Comparison of ENCODE assay signal across 8 cellular contexts in the genomic region with DNA sequence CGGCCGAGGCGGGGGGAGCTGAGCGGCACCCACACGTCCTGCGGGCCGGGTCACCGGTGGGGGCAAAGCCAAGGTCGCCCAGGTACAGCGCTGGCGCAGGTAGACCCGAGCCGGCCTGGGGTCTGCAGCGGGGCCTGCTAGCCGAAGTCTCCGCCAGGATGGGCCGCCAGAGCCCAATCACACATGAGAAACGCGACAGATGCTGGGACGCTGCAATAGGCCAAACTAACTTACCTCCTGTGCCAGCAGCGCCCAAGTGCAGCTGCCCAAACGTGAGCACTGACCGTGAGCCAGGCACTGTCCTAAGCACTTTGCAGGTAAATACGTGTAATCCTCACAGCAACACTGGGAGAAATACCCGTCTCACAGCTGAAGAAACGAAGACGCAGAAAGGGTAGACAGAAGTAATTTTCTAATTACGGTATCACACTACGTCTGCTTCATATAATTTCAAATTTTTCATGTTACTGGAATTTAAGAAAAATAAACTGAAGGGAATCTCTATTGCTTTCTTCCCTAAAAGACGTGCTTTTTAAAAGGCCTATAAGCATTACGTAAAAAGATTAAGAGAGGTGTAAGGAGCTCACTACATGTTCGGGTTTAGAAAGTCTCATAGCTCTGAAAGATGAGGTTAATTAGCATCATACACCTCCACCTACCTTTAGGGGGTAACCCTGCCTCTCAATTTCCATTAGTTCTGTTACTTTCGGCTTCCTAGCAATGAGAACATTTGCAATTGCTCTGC. TPM values are rescaled to one million over a fixed set of nuclear protein-coding genes. Genes with fewer than 3 reads are reported as not detected.
A peak's percentile ranks its signal among the peaks of the same experiment; 100 is the strongest.
DNase-seq lines count a peak whose midpoint lies in the region; ATAC-seq, FAIRE-seq and TF ChIP-seq lines count a peak whose summit lies in the region.

No MANE protein-coding gene starts in this region.

- no peaks in the 10 kb centered on the region for H3K36me3 ChIP-seq in muscle layer of colon (ENCODE audit: insufficient read depth, low read length)

- no peak overlapping the region for H3K9ac ChIP-seq in muscle layer of colon (ENCODE audit: low read length)

- H3K9me3 ChIP-seq in muscle layer of colon (ENCODE audit: low read length): no peaks in the 10 kb centered on the region

- FAIRE-seq in frontal cortex (lab: Jason Lieb, UNC): no peak

- H3K27ac ChIP-seq in muscle layer of colon (ENCODE audit: low read depth, low read length): peak overlapping the region; percentile 44

- no peaks in the 10 kb centered on the region for H3K27me3 ChIP-seq in muscle layer of colon (ENCODE audit: control insufficient read depth in 1 of 2, insufficient read depth in 2 of 2, low read length in 2 of 2)

- TF ChIP-seq CTCF in choroid plexus epithelial cell (conservative IDR thresholded peaks at IDR 0.05; ENCODE audit: low read depth, low read length): no peak

- H3K4me3 ChIP-seq in choroid plexus epithelial cell (ENCODE audit: low read depth, low read length) (peak overlapping the region; percentile 67), muscle layer of colon (ENCODE audit: low read depth in 1 of 2, low read length in 2 of 2) (peak overlapping the region in 1 of 2 donors; percentile 32)

- no peaks in the 10 kb centered on the region for H3K4me1 ChIP-seq in muscle layer of colon (ENCODE audit: insufficient read depth, low read length)

- DNase-seq in EL (peak; percentile 3), choroid plexus epithelial cell (ENCODE audit: low read depth) (no peak), amygdala (lab: John Stamatoyannopoulos, UW) (no peak), T-helper 9 cell (no peak), frontal cortex (ENCODE audit: low spot score in 2 of 2) (no peak)

- peak; percentile 9 for ATAC-seq in HG03457 (IDR thresholded peaks at IDR 0.05; ENCODE audit: unreplicated experiment)
- no peak for ATAC-seq in GM19035 (IDR thresholded peaks at IDR 0.05; ENCODE audit: unreplicated experiment)

RNA-seq across cellular contexts. Expression of a gene that starts 0.6 kb away (rescaled TPM):
- total RNA-seq in frontal cortex: 6.1 TPM
